Comparison of ENCODE assay signal across 1 cellular context in the genomic region with DNA sequence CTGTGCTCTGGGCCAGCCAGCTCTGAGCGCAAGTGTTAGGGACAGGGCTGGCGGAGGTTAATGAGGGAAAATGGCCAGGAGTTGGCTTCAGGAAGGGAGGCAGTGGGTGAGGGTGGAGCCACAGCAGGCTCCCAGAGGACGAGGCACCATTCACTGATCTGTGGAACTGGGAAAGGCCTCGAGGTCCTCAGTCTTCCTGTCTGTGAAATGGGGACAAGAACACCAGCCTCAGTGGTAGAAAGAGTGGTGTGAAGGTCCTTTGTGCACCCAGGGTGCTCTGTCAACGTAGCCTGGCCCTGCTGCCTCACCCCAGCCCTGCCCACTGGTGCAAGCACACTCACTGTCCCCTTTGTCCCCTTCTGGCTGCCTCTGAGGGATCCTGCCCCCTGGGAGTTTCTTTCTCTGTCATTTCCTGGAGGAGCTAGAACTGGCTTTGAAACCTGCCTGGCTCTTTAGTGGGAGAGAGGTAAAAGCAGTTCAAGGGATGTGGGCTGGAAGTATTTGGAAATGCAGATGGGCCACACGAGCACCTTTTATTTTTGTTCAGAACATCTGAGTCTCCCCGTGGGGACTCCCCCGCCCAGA.
TF ChIP-seq lines count a peak whose summit lies in the region.

No MANE protein-coding gene starts in this region.

TF ChIP-seq in K562, 482 proteins besides CTCF, POLR2A, EP300 and RAD21 (continued from another document):
- no peak for TF ChIP-seq RFX5 (IDR thresholded peaks at IDR 0.05; ENCODE audit: low read depth, low read length)
- TF ChIP-seq ILK (tag; IDR thresholded peaks at IDR 0.05; ENCODE audit: borderline replicate concordance, low read depth): no peak
- no peak for TF ChIP-seq CREB3L1 (IDR thresholded peaks at IDR 0.05; ENCODE audit: borderline replicate concordance, low read depth)
- peak; percentile 78 for TF ChIP-seq BCOR (IDR thresholded peaks at IDR 0.05)
- TF ChIP-seq ZNF41 (CRISPR knock-in tag; conservative IDR thresholded peaks at IDR 0.05): no peak
- TF ChIP-seq, protein P1, sequence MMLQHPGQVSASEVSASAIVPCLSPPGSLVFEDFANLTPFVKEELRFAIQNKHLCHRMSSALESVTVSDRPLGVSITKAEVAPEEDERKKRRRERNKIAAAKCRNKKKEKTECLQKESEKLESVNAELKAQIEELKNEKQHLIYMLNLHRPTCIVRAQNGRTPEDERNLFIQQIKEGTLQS (IDR thresholded peaks at IDR 0.05): no peak
- TF ChIP-seq, protein P1 (CRISPR knock-in tag; conservative IDR thresholded peaks at IDR 0.05): no peak
- TF ChIP-seq ZNF561 (CRISPR knock-in tag; conservative IDR thresholded peaks at IDR 0.05): no peak
- TF ChIP-seq SMARCE1 (IDR thresholded peaks at IDR 0.05): no peak
- TF ChIP-seq, protein P2, sequence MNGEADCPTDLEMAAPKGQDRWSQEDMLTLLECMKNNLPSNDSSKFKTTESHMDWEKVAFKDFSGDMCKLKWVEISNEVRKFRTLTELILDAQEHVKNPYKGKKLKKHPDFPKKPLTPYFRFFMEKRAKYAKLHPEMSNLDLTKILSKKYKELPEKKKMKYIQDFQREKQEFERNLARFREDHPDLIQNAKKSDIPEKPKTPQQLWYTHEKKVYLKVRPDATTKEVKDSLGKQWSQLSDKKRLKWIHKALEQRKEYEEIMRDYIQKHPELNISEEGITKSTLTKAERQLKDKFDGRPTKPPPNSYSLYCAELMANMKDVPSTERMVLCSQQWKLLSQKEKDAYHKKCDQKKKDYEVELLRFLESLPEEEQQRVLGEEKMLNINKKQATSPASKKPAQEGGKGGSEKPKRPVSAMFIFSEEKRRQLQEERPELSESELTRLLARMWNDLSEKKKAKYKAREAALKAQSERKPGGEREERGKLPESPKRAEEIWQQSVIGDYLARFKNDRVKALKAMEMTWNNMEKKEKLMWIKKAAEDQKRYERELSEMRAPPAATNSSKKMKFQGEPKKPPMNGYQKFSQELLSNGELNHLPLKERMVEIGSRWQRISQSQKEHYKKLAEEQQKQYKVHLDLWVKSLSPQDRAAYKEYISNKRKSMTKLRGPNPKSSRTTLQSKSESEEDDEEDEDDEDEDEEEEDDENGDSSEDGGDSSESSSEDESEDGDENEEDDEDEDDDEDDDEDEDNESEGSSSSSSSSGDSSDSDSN (IDR thresholded peaks at IDR 0.05; ENCODE audit: borderline replicate concordance in 1 of 2, low read depth in 2 of 2, low read length in 2 of 2): no peak
- TF ChIP-seq SMAD2 (IDR thresholded peaks at IDR 0.05; ENCODE audit: low read depth, low read length): no peak
- TF ChIP-seq PBX2 (CRISPR knock-in tag; IDR thresholded peaks at IDR 0.05; ENCODE audit: low read depth): no peak
- TF ChIP-seq PBX2 (tag; conservative IDR thresholded peaks at IDR 0.05; ENCODE audit: low read depth): no peak
- TF ChIP-seq, protein P3, sequence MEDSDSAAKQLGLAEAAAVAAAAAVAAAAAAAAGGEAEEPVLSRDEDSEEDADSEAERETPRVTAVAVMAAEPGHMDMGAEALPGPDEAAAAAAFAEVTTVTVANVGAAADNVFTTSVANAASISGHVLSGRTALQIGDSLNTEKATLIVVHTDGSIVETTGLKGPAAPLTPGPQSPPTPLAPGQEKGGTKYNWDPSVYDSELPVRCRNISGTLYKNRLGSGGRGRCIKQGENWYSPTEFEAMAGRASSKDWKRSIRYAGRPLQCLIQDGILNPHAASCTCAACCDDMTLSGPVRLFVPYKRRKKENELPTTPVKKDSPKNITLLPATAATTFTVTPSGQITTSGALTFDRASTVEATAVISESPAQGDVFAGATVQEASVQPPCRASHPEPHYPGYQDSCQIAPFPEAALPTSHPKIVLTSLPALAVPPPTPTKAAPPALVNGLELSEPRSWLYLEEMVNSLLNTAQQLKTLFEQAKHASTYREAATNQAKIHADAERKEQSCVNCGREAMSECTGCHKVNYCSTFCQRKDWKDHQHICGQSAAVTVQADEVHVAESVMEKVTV (CRISPR knock-in tag; IDR thresholded peaks at IDR 0.05): no peak
- TF ChIP-seq MEF2A (IDR thresholded peaks at IDR 0.05; ENCODE audit: control insufficient read depth, low read depth, low read length): no peak
- TF ChIP-seq CTCFL (IDR thresholded peaks at IDR 0.05; ENCODE audit: borderline replicate concordance, insufficient read depth, low read depth, low read length, poor library complexity, severe bottlenecking): no peak
- TF ChIP-seq RBM25 (IDR thresholded peaks at IDR 0.05; ENCODE audit: low read depth, low read length, severe bottlenecking): peak; percentile 90
- TF ChIP-seq ADNP (tag; IDR thresholded peaks at IDR 0.05): peak; percentile 52; the same call in 1 of the 2 replicates
- no peak for TF ChIP-seq ELF1 (tag; IDR thresholded peaks at IDR 0.05)
- TF ChIP-seq NR2C2 (CRISPR knock-in tag; IDR thresholded peaks at IDR 0.05): no peak
- TF ChIP-seq NR2C2 (tag; IDR thresholded peaks at IDR 0.05): no peak
- TF ChIP-seq PHB (CRISPR knock-in tag; IDR thresholded peaks at IDR 0.05): no peak
- TF ChIP-seq RCOR1 (IDR thresholded peaks at IDR 0.05; ENCODE audit: borderline replicate concordance in 1 of 2, low read depth in 2 of 2, low read length in 2 of 2): 0 out of 4 replicates have a peak, but pooled peaks of 1 of the 2 experiments have one; percentile 10
- no peak for TF ChIP-seq NCOA2 (IDR thresholded peaks at IDR 0.05; ENCODE audit: partially characterized antibody in 2 of 2)
- TF ChIP-seq, protein P4, sequence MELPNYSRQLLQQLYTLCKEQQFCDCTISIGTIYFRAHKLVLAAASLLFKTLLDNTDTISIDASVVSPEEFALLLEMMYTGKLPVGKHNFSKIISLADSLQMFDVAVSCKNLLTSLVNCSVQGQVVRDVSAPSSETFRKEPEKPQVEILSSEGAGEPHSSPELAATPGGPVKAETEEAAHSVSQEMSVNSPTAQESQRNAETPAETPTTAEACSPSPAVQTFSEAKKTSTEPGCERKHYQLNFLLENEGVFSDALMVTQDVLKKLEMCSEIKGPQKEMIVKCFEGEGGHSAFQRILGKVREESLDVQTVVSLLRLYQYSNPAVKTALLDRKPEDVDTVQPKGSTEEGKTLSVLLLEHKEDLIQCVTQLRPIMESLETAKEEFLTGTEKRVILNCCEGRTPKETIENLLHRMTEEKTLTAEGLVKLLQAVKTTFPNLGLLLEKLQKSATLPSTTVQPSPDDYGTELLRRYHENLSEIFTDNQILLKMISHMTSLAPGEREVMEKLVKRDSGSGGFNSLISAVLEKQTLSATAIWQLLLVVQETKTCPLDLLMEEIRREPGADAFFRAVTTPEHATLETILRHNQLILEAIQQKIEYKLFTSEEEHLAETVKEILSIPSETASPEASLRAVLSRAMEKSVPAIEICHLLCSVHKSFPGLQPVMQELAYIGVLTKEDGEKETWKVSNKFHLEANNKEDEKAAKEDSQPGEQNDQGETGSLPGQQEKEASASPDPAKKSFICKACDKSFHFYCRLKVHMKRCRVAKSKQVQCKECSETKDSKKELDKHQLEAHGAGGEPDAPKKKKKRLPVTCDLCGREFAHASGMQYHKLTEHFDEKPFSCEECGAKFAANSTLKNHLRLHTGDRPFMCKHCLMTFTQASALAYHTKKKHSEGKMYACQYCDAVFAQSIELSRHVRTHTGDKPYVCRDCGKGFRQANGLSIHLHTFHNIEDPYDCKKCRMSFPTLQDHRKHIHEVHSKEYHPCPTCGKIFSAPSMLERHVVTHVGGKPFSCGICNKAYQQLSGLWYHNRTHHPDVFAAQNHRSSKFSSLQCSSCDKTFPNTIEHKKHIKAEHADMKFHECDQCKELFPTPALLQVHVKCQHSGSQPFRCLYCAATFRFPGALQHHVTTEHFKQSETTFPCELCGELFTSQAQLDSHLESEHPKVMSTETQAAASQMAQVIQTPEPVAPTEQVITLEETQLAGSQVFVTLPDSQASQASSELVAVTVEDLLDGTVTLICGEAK (IDR thresholded peaks at IDR 0.05): no peak
- TF ChIP-seq, protein P4 (CRISPR knock-in tag; IDR thresholded peaks at IDR 0.05): no peak
- peak in 1 of 2 experiments; percentile 48; a peak in 1 of 4 replicates for TF ChIP-seq KDM1A (IDR thresholded peaks at IDR 0.05)
- no peak for TF ChIP-seq DMBX1 (CRISPR knock-in tag; IDR thresholded peaks at IDR 0.05; ENCODE audit: borderline replicate concordance)
- TF ChIP-seq MECOM (CRISPR knock-in tag; IDR thresholded peaks at IDR 0.05): no peak
- no peak for TF ChIP-seq NFE2 (IDR thresholded peaks at IDR 0.05; ENCODE audit: low read depth)
- no peak for TF ChIP-seq SETDB1 (IDR thresholded peaks at IDR 0.05; ENCODE audit: low read length)
- no peak for TF ChIP-seq E2F3 (CRISPR knock-in tag; IDR thresholded peaks at IDR 0.05)
- TF ChIP-seq ATF1 (CRISPR knock-in tag; IDR thresholded peaks at IDR 0.05): no peak
- TF ChIP-seq ATF1 (tag; IDR thresholded peaks at IDR 0.05): no peak
- TF ChIP-seq KLF1 (tag; IDR thresholded peaks at IDR 0.05): no peak
- TF ChIP-seq CBX5 (IDR thresholded peaks at IDR 0.05; ENCODE audit: borderline replicate concordance, low read depth): no peak
- no peak for TF ChIP-seq ZBTB1 (CRISPR knock-in tag; IDR thresholded peaks at IDR 0.05; ENCODE audit: borderline replicate concordance, low read depth)
